ENCODE assay signal across 10 cellular contexts in the genomic region with DNA sequence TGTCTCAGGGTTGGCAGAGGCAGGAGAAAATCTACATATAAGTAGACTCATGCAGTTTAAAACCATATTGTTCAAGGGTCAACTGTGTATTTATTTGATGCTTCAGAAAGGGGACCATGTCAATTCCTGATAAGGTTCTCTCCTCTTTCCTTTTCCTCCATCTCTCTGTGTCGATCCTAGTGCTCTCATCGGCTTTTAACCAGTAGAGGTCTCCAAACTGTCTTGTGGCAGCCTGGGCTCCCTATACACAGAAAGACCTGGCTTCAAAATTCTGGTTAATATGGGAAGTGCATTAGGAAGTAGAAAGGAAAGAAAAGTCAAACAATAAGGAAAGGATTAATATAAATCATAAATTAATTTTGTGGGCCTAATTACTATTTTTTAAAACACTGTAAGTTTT.
DNase-seq lines count a peak whose midpoint lies in the region; ATAC-seq and TF ChIP-seq lines count a peak whose summit lies in the region.
"Had no signal": no experiment of that assay in that cellular context is flagged by ENCODE, and none has a peak within 500 bp of the region (broad histone marks: within the 10 kb centered on the region; RNA-seq: fewer than 3 reads in every experiment).

No MANE protein-coding gene starts in this region.

- H3K9me3 Mint-ChIP-seq in activated T-helper 17 cell treated with anti-CD3 and anti-CD28 coated beads, Interleukin-2, amount 50 U/mL, for 72 hours, result peaks cover 4% of the 10 kb centered on the region

- H3K36me3 ChIP-seq in BE2C (no peaks in the 10 kb centered on the region), H7 (replicated peaks; ENCODE audit: control insufficient read depth, insufficient read depth, low read length) (no peaks in the 10 kb centered on the region)
- H3K36me3 ChIP-seq: SJSA1 had no signal

- no peaks in the 10 kb centered on the region for H3K4me1 ChIP-seq in BE2C
- H3K4me1 ChIP-seq: SJSA1 had no signal

- DNase-seq in BE2C (no peak), H7 (peak; percentile 69), SK-MEL-5 (ENCODE audit: low read depth, low spot score) (peak; percentile 79), inferior parietal cortex (ENCODE audit: extremely low spot score) (peak; percentile 33)
- DNase-seq in stimulated activated CD4-positive, alpha-beta T cell treated with anti-CD3 and anti-CD28 coated beads, Interleukin-2, amount 100 ng/mL, for 48 hours, result no peak
- DNase-seq: amniotic stem cell had no signal

- H3K4me3 Mint-ChIP-seq in activated T-helper 17 cell treated with anti-CD3 and anti-CD28 coated beads, Interleukin-2, amount 50 U/mL, for 72 hours, result no peak overlapping the region

- in situ Hi-C loops in SK-MEL-5 (cut with HindIII; ENCODE audit: low pct_unique_long_range_greater_than_20kb, low sequenced_read_pairs), result no loop called here

- H3K4me3 ChIP-seq in BE2C (ENCODE audit: low read depth, low read length) (no peak overlapping the region), H7 (ENCODE audit: insufficient read depth, low read depth, low read length) (no peak overlapping the region)
- H3K4me3 ChIP-seq: SJSA1 had no signal

- no peak overlapping the region for H3K27ac Mint-ChIP-seq in activated T-helper 17 cell treated with anti-CD3 and anti-CD28 coated beads, Interleukin-2, amount 50 U/mL, for 72 hours

- H3K27me3 Mint-ChIP-seq in activated T-helper 17 cell treated with anti-CD3 and anti-CD28 coated beads, Interleukin-2, amount 50 U/mL, for 72 hours, result peaks cover 3% of the 10 kb centered on the region

- H3K9me3 ChIP-seq in BE2C, result no peaks in the 10 kb centered on the region
- H3K9me3 ChIP-seq: SJSA1 had no signal

- ATAC-seq in activated T-helper 17 cell treated with anti-CD3 and anti-CD28 coated beads, Interleukin-2, amount 50 U/mL, for 72 hours (replicated peaks), result no peak
- ATAC-seq in HG03108 (IDR thresholded peaks at IDR 0.05; ENCODE audit: unreplicated experiment) (no peak), HG03457 (IDR thresholded peaks at IDR 0.05; ENCODE audit: unreplicated experiment) (no peak)

- no peaks in the 10 kb centered on the region for H3K4me1 Mint-ChIP-seq in activated T-helper 17 cell treated with anti-CD3 and anti-CD28 coated beads, Interleukin-2, amount 50 U/mL, for 72 hours

- H3K27me3 ChIP-seq in BE2C, result no peaks in the 10 kb centered on the region
- no peaks in the 10 kb centered on the region for H3K27me3 ChIP-seq in H7 (ENCODE audit: control insufficient read depth, insufficient read depth, low read length)
- H3K27me3 ChIP-seq: SJSA1 had no signal

- TF ChIP-seq CTCF in BE2C (IDR thresholded peaks at IDR 0.05; ENCODE audit: low read depth, low read length), result peak; percentile 77

- H3K36me3 Mint-ChIP-seq in activated T-helper 17 cell treated with anti-CD3 and anti-CD28 coated beads, Interleukin-2, amount 50 U/mL, for 72 hours (ENCODE audit: low read depth), result no peaks in the 10 kb centered on the region

Comparison
In these comparisons a context has a peak if more than half of its experiments do, and no peak if none do; other contexts are left out.
1. DNase-seq: peak in H7 (single experiment), SK-MEL-5 (single experiment) and inferior parietal cortex (single experiment); none in BE2C (single experiment) and stimulated activated CD4-positive, alpha-beta T cell treated with anti-CD3 and anti-CD28 coated beads, Interleukin-2, amount 100 ng/mL, for 48 hours (0 of 2).